Comparison of ENCODE assay signal across 27 cellular contexts in genomic region chr3:27352047-27352446, GRCh38. TPM values are rescaled to one million over a fixed set of nuclear protein-coding genes. Genes with fewer than 3 reads are reported as not detected.
"Had no signal": no experiment of that assay in that cellular context is flagged by ENCODE, and none has a peak within 500 bp of the region (broad histone marks: within the 10 kb centered on the region; RNA-seq: fewer than 3 reads in every experiment).

No MANE protein-coding gene starts in this region.

- H3K27ac Mint-ChIP-seq: mesothelial cell of epicardium; naive B cell; natural killer cell treated with Interleukin-12 subunit alpha and Interleukin-12 subunit beta and Interleukin-15 and Interleukin-18, amount 100 ng/mL, for 72 hours; stimulated activated naive B cell treated with anti-CD40 and anti-IgM and Interleukin-4, amounts not matched to agents 10 μg/mL and 1 μg/mL and 100 μg/mL, for 72 hours; stimulated activated naive CD8-positive, alpha-beta T cell treated with anti-CD3 and anti-CD28 coated beads, Interleukin-15, Interleukin-2, amounts not matched to agents 100 ng/mL and 50 ng/mL, for 24 hours had no signal

- H3K9me3 ChIP-seq: gastroesophageal sphincter, heart left ventricle, left lung, mucosa of descending colon, neutrophil, pancreas, thyroid gland, vagina had no signal

- FAIRE-seq: kidney, pancreas, small intestine had no signal

- H3K9me3 Mint-ChIP-seq: mesothelial cell of epicardium; naive B cell; natural killer cell treated with Interleukin-12 subunit alpha and Interleukin-12 subunit beta and Interleukin-15 and Interleukin-18, amount 100 ng/mL, for 72 hours; neural crest cell; stimulated activated naive B cell treated with anti-CD40 and anti-IgM and Interleukin-4, amounts not matched to agents 10 μg/mL and 1 μg/mL and 100 μg/mL, for 72 hours; stimulated activated naive CD8-positive, alpha-beta T cell treated with anti-CD3 and anti-CD28 coated beads, Interleukin-15, Interleukin-2, amounts not matched to agents 100 ng/mL and 50 ng/mL, for 24 hours had no signal

- H3K36me3 ChIP-seq: gastroesophageal sphincter, heart left ventricle, left lung, neutrophil, pancreas, thyroid gland, vagina had no signal

- H3K27me3 Mint-ChIP-seq: naive B cell; natural killer cell treated with Interleukin-12 subunit alpha and Interleukin-12 subunit beta and Interleukin-15 and Interleukin-18, amount 100 ng/mL, for 72 hours; stimulated activated naive B cell treated with anti-CD40 and anti-IgM and Interleukin-4, amounts not matched to agents 10 μg/mL and 1 μg/mL and 100 μg/mL, for 72 hours; stimulated activated naive CD8-positive, alpha-beta T cell treated with anti-CD3 and anti-CD28 coated beads, Interleukin-15, Interleukin-2, amounts not matched to agents 100 ng/mL and 50 ng/mL, for 24 hours had no signal

- DNase-seq: dorsolateral prefrontal cortex; effector CD4-positive, alpha-beta T cell; foreskin fibroblast; heart left ventricle; kidney; left lung; mesenchymal stem cell; mucosa of descending colon; naive B cell; pancreas; right cardiac atrium; small intestine; stimulated activated CD4-positive, alpha-beta T cell treated with anti-CD3 and anti-CD28 coated beads, Interleukin-15, amount 100 ng/mL, for 24 hours; stimulated activated CD4-positive, alpha-beta T cell treated with anti-CD3 and anti-CD28 coated beads, Interleukin-2, amount 100 ng/mL, for 48 hours; stimulated activated naive B cell treated with anti-CD40 and anti-IgM and Interleukin-4, amounts not matched to agents 10 μg/mL and 1 μg/mL and 100 μg/mL, for 72 hours; thyroid gland; trophoblast cell had no signal

- H3K4me2 ChIP-seq: hepatocyte had no signal

- ATAC-seq: esophagus mucosa; gastroesophageal sphincter; heart left ventricle; left lung; mucosa of descending colon; natural killer cell treated with Interleukin-12 subunit alpha and Interleukin-12 subunit beta and Interleukin-15 and Interleukin-18, amount 100 ng/mL, for 72 hours; pancreas; right cardiac atrium; stimulated activated naive B cell treated with anti-CD40 and anti-IgM and Interleukin-4, amounts not matched to agents 10 μg/mL and 1 μg/mL and 100 μg/mL, for 72 hours had no signal

- H3K4me3 Mint-ChIP-seq: mesothelial cell of epicardium; naive B cell; natural killer cell treated with Interleukin-12 subunit alpha and Interleukin-12 subunit beta and Interleukin-15 and Interleukin-18, amount 100 ng/mL, for 72 hours; neural crest cell; stimulated activated naive B cell treated with anti-CD40 and anti-IgM and Interleukin-4, amounts not matched to agents 10 μg/mL and 1 μg/mL and 100 μg/mL, for 72 hours; stimulated activated naive CD8-positive, alpha-beta T cell treated with anti-CD3 and anti-CD28 coated beads, Interleukin-15, Interleukin-2, amounts not matched to agents 100 ng/mL and 50 ng/mL, for 24 hours had no signal

- H2AFZ ChIP-seq: hepatocyte had no signal

- H3K4me3 ChIP-seq: dorsolateral prefrontal cortex, gastroesophageal sphincter, heart left ventricle, hepatocyte, left lung, mucosa of descending colon, pancreas, thyroid gland, vagina had no signal

- H3K79me2 ChIP-seq: hepatocyte had no signal

- H3K27ac ChIP-seq: dorsolateral prefrontal cortex, epithelial cell of prostate, gastroesophageal sphincter, heart left ventricle, hepatocyte, left lung, neutrophil, pancreas, thyroid gland, vagina had no signal

- H3K4me1 ChIP-seq: gastroesophageal sphincter, left lung, pancreas, thyroid gland had no signal

- H3K4me1 Mint-ChIP-seq: naive B cell had no signal

- H3K36me3 Mint-ChIP-seq: mesothelial cell of epicardium; naive B cell; natural killer cell treated with Interleukin-12 subunit alpha and Interleukin-12 subunit beta and Interleukin-15 and Interleukin-18, amount 100 ng/mL, for 72 hours; stimulated activated naive B cell treated with anti-CD40 and anti-IgM and Interleukin-4, amounts not matched to agents 10 μg/mL and 1 μg/mL and 100 μg/mL, for 72 hours had no signal

- H3K27me3 ChIP-seq: dorsolateral prefrontal cortex, gastroesophageal sphincter, heart left ventricle, hepatocyte, left lung, neutrophil, pancreas, thyroid gland, vagina had no signal

RNA-seq across cellular contexts. Expression of gene NEK10, which starts 17.1 kb away (rescaled TPM):
- total RNA-seq: vagina had no signal
